20 cellular contexts compared by ENCODE assay signal in genomic region chr7:22867589-22867988, GRCh38. TPM values are rescaled to one million over a fixed set of nuclear protein-coding genes. Genes with fewer than 3 reads are reported as not detected.
DNase-seq lines count a peak whose midpoint lies in the region; ATAC-seq and TF ChIP-seq lines count a peak whose summit lies in the region.
"Had no signal": no experiment of that assay in that cellular context is flagged by ENCODE, and none has a peak within 500 bp of the region (broad histone marks: within the 10 kb centered on the region; RNA-seq: fewer than 3 reads in every experiment).

No MANE protein-coding gene starts in this region.

- no peak for TF ChIP-seq CTCF in activated CD8-positive, alpha-beta T cell treated with anti-CD3 and anti-CD28 coated beads for 36 hours (IDR thresholded peaks at IDR 0.05)
- TF ChIP-seq CTCF in breast epithelium (IDR thresholded peaks at IDR 0.05) (no peak), lower lobe of right lung (IDR thresholded peaks at IDR 0.05) (no peak), thyroid gland (IDR thresholded peaks at IDR 0.05) (no peak)

- POLR2A ChIA-PET in activated CD8-positive, alpha-beta T cell treated with anti-CD3 and anti-CD28 coated beads for 36 hours (lab: Charles Lee): interaction anchor here (0.7 to 1.3 kb wide), 3 partner anchors 9 to 17 kb away, joined by 3 to 6 read pairs (median 3); no protein-coding TSS in a partner anchor
- POLR2A ChIA-PET in activated CD8-positive, alpha-beta T cell treated with anti-CD3 and anti-CD28 coated beads, Interleukin-2, amount 10 ng/mL, durations not matched to agents 7 days and 5 days (lab: Charles Lee): interaction anchor here (1.0 kb wide), 1 partner anchor 239 kb away, joined by 4 read pairs; no protein-coding TSS in a partner anchor

- intact Hi-C loops in activated CD8-positive, alpha-beta T cell treated with anti-CD3 and anti-CD28 coated beads for 36 hours (cut with micrococcal nuclease): no loop called here
- intact Hi-C loops in breast epithelium (cut with DNase I; ENCODE audit: low total_unique reads): no loop called here
- intact Hi-C loops in lower lobe of right lung (cut with DNase I): no loop called here
- intact Hi-C loops in thyroid gland (cut with DNase I): no loop called here

- H3K27me3 ChIP-seq in breast epithelium: no peaks in the 10 kb centered on the region
- no peaks in the 10 kb centered on the region for H3K27me3 ChIP-seq in lower lobe of right lung (ENCODE audit: low read depth)
- H3K27me3 ChIP-seq in thyroid gland: no peaks in the 10 kb centered on the region

- no peaks in the 10 kb centered on the region for H3K9me3 Mint-ChIP-seq in activated CD8-positive, alpha-beta T cell treated with anti-CD3 and anti-CD28 coated beads for 36 hours
- no peaks in the 10 kb centered on the region for H3K9me3 Mint-ChIP-seq in activated CD8-positive, alpha-beta T cell treated with anti-CD3 and anti-CD28 coated beads, Interleukin-2, amount 10 ng/mL, durations not matched to agents 7 days and 5 days (ENCODE audit: insufficient read depth)
- H3K9me3 Mint-ChIP-seq: CD14-positive monocyte, H9, type B pancreatic cell had no signal

- peak overlapping the region; percentile 37 for H3K27ac Mint-ChIP-seq in activated CD8-positive, alpha-beta T cell treated with anti-CD3 and anti-CD28 coated beads for 36 hours
- H3K27ac Mint-ChIP-seq in activated CD8-positive, alpha-beta T cell treated with anti-CD3 and anti-CD28 coated beads, Interleukin-2, amount 10 ng/mL, durations not matched to agents 7 days and 5 days: no peak overlapping the region
- H3K27ac Mint-ChIP-seq: activated CD4-positive, alpha-beta T cell treated with anti-CD3 and anti-CD28 coated beads, Interleukin-2, amount 10 ng/mL, durations not matched to agents 24 days and 14 days; activated naive CD4-positive, alpha-beta T cell treated with anti-CD3 and anti-CD28 coated beads, Interleukin-2, amount 50 U/mL, for 72 hours; CD14-positive monocyte; H9; type B pancreatic cell had no signal

- H3K4me3 ChIP-seq in breast epithelium (no peak overlapping the region), lower lobe of right lung (no peak overlapping the region), thyroid gland (replicated peaks in 1 of 3) (no peak overlapping the region)
- H3K4me3 ChIP-seq: smooth muscle cell had no signal

- H3K36me3 ChIP-seq in breast epithelium: no peaks in the 10 kb centered on the region
- H3K36me3 ChIP-seq in lower lobe of right lung: no peaks in the 10 kb centered on the region
- H3K36me3 ChIP-seq in thyroid gland: no peaks in the 10 kb centered on the region

- CTCF ChIA-PET in activated CD8-positive, alpha-beta T cell treated with anti-CD3 and anti-CD28 coated beads for 36 hours (lab: Charles Lee): interaction anchor here (0.6 to 2.1 kb wide), 3 partner anchors 188 to 572 kb away, joined by 3 to 10 read pairs (median 4); no protein-coding TSS in a partner anchor
- CTCF ChIA-PET in activated CD8-positive, alpha-beta T cell treated with anti-CD3 and anti-CD28 coated beads, Interleukin-2, amount 10 ng/mL, durations not matched to agents 7 days and 5 days (lab: Charles Lee): interaction anchor here (0.6 to 1.0 kb wide), 2 partner anchors 8 to 188 kb away, joined by 3 read pairs; no protein-coding TSS in a partner anchor

- DNase-seq in activated CD8-positive, alpha-beta T cell treated with anti-CD3 and anti-CD28 coated beads for 36 hours: no peak
- DNase-seq in activated CD8-positive, alpha-beta T cell treated with anti-CD3 and anti-CD28 coated beads, Interleukin-2, amount 10 ng/mL, durations not matched to agents 7 days and 5 days: no peak
- no peak for DNase-seq in breast epithelium (ENCODE audit: low spot score in 2 of 2)
- DNase-seq in lower lobe of right lung: no peak
- no peak for DNase-seq in thyroid gland
- no peak for DNase-seq in NCI-H1694 treated with DMSO at 0.1 percent for 48 hours (lab: John Stamatoyannopoulos, UW)
- no peak for DNase-seq in NCI-H446 (lab: John Stamatoyannopoulos, UW)
- DNase-seq: activated CD4-positive, alpha-beta T cell treated with anti-CD3 and anti-CD28 coated beads, Interleukin-2, amount 10 ng/mL, durations not matched to agents 24 days and 14 days; DMS 273 treated with DMSO at 0.1 percent for 48 hours; H9; hypothalamus; KG1; kidney glomerular epithelial cell; NCI-H1105 had no signal

- no peaks in the 10 kb centered on the region for H3K27me3 Mint-ChIP-seq in activated CD8-positive, alpha-beta T cell treated with anti-CD3 and anti-CD28 coated beads for 36 hours
- H3K27me3 Mint-ChIP-seq in activated CD8-positive, alpha-beta T cell treated with anti-CD3 and anti-CD28 coated beads, Interleukin-2, amount 10 ng/mL, durations not matched to agents 7 days and 5 days (ENCODE audit: low read depth): no peaks in the 10 kb centered on the region
- H3K27me3 Mint-ChIP-seq: activated CD4-positive, alpha-beta T cell treated with anti-CD3 and anti-CD28 coated beads, Interleukin-2, amount 10 ng/mL, durations not matched to agents 24 days and 14 days had no signal

- H3K4me3 Mint-ChIP-seq in activated CD8-positive, alpha-beta T cell treated with anti-CD3 and anti-CD28 coated beads for 36 hours: no peak overlapping the region
- no peak overlapping the region for H3K4me3 Mint-ChIP-seq in activated CD8-positive, alpha-beta T cell treated with anti-CD3 and anti-CD28 coated beads, Interleukin-2, amount 10 ng/mL, durations not matched to agents 7 days and 5 days
- H3K4me3 Mint-ChIP-seq: activated CD4-positive, alpha-beta T cell treated with anti-CD3 and anti-CD28 coated beads, Interleukin-2, amount 10 ng/mL, durations not matched to agents 24 days and 14 days; CD14-positive monocyte; H9; type B pancreatic cell had no signal

- 57 to 66% methylated on average over 2 of the region's 2 CpGs for WGBS in thyroid gland, 2 donors

- no peak for ATAC-seq in activated CD8-positive, alpha-beta T cell treated with anti-CD3 and anti-CD28 coated beads for 36 hours
- ATAC-seq in activated CD8-positive, alpha-beta T cell treated with anti-CD3 and anti-CD28 coated beads, Interleukin-2, amount 10 ng/mL, durations not matched to agents 7 days and 5 days: no peak
- ATAC-seq in lower lobe of right lung: peak; percentile 45 to 46
- no peak for ATAC-seq in GM18520 (IDR thresholded peaks at IDR 0.05; ENCODE audit: unreplicated experiment)
- ATAC-seq: activated naive CD4-positive, alpha-beta T cell treated with anti-CD3 and anti-CD28 coated beads, Interleukin-2, amount 50 U/mL, for 72 hours; Panc1 had no signal

- no peaks in the 10 kb centered on the region for H3K4me1 ChIP-seq in breast epithelium
- peaks cover 24% of the 10 kb centered on the region for H3K4me1 ChIP-seq in lower lobe of right lung
- H3K4me1 ChIP-seq in thyroid gland: peaks cover 0 to 6% of the 10 kb centered on the region in 2 donors

- peaks cover 26% of the 10 kb centered on the region for H3K4me1 Mint-ChIP-seq in activated CD8-positive, alpha-beta T cell treated with anti-CD3 and anti-CD28 coated beads for 36 hours (ENCODE audit: low read depth)
- H3K4me1 Mint-ChIP-seq in activated CD8-positive, alpha-beta T cell treated with anti-CD3 and anti-CD28 coated beads, Interleukin-2, amount 10 ng/mL, durations not matched to agents 7 days and 5 days (ENCODE audit: low read depth): peaks cover 12% of the 10 kb centered on the region

- H3K9me3 ChIP-seq in breast epithelium (no peaks in the 10 kb centered on the region), lower lobe of right lung (no peaks in the 10 kb centered on the region), thyroid gland (no peaks in the 10 kb centered on the region)

- peak overlapping the region; percentile 48 to 86 for H3K27ac ChIP-seq in breast epithelium
- peak overlapping the region; percentile 51 for H3K27ac ChIP-seq in lower lobe of right lung
- peak overlapping the region in 2 of 3 donors; percentile 18 to 30 for H3K27ac ChIP-seq in thyroid gland

- no peak for TF ChIP-seq POLR2A in breast epithelium (IDR thresholded peaks at IDR 0.05)
- no peak for TF ChIP-seq POLR2A in thyroid gland (IDR thresholded peaks at IDR 0.05)

- H3K36me3 Mint-ChIP-seq in activated CD8-positive, alpha-beta T cell treated with anti-CD3 and anti-CD28 coated beads for 36 hours (ENCODE audit: low read depth): peaks cover 57% of the 10 kb centered on the region
- H3K36me3 Mint-ChIP-seq in activated CD8-positive, alpha-beta T cell treated with anti-CD3 and anti-CD28 coated beads, Interleukin-2, amount 10 ng/mL, durations not matched to agents 7 days and 5 days (ENCODE audit: low read depth): peaks cover 12% of the 10 kb centered on the region
- H3K36me3 Mint-ChIP-seq: CD14-positive monocyte, type B pancreatic cell had no signal

RNA-seq across cellular contexts. Expression of gene TOMM7, which starts 44.9 kb away (rescaled TPM):
- 100 to 1,000 TPM; 206 to 240 TPM for total RNA-seq in activated CD8-positive, alpha-beta T cell treated with anti-CD3 and anti-CD28 coated beads for 36 hours
- total RNA-seq in activated CD8-positive, alpha-beta T cell treated with anti-CD3 and anti-CD28 coated beads, Interleukin-2, amount 10 ng/mL, durations not matched to agents 7 days and 5 days: 100 to 1,000 TPM; 206 to 208 TPM
- 100 to 1,000 TPM; 191 to 304 (median 210) TPM for total RNA-seq in breast epithelium
- 376 TPM for total RNA-seq in lower lobe of right lung
- 100 to 1,000 TPM in 3 of 4 donors, 10 to 100 TPM in 1; 94.8 to 312 (median 154) TPM for total RNA-seq in thyroid gland

Comparison
In these comparisons a context has a peak if more than half of its experiments do, and no peak if none do; other contexts are left out.
1. ATAC-seq: peak in lower lobe of right lung (2 of 2); none in activated CD8-positive, alpha-beta T cell treated with anti-CD3 and anti-CD28 coated beads for 36 hours (single experiment), activated CD8-positive, alpha-beta T cell treated with anti-CD3 and anti-CD28 coated beads, Interleukin-2, amount 10 ng/mL, durations not matched to agents 7 days and 5 days (single experiment) and GM18520 (single experiment).
2. Peak in every context shown above with its lines, with median percentiles within 50 percentile points of each other: H3K27ac ChIP-seq.